ENCODE assay signal across 1 cellular context in genomic region chr5:56480305-56481146, GRCh38.
A peak's percentile ranks its signal among the peaks of the same experiment; 100 is the strongest.
TF ChIP-seq lines count a peak whose summit lies in the region.

No MANE protein-coding gene starts in this region.

TF ChIP-seq in HepG2, 621 proteins besides CTCF, POLR2A, EP300 and RAD21 (continued from another document and continues in another):
- TF ChIP-seq, protein P1, sequence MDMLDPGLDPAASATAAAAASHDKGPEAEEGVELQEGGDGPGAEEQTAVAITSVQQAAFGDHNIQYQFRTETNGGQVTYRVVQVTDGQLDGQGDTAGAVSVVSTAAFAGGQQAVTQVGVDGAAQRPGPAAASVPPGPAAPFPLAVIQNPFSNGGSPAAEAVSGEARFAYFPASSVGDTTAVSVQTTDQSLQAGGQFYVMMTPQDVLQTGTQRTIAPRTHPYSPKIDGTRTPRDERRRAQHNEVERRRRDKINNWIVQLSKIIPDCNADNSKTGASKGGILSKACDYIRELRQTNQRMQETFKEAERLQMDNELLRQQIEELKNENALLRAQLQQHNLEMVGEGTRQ (IDR thresholded peaks at IDR 0.05; ENCODE audit: low read depth, low read length) = no peak
- TF ChIP-seq, protein P1 (CRISPR knock-in tag; IDR thresholded peaks at IDR 0.05; ENCODE audit: borderline replicate concordance) = no peak
- TF ChIP-seq SUZ12 (IDR thresholded peaks at IDR 0.05; ENCODE audit: low read depth, low read length) = no peak
- 0 out of 2 replicates have a peak, but pooled peaks have one; percentile 47 for TF ChIP-seq ZFAT (CRISPR knock-in tag; conservative IDR thresholded peaks at IDR 0.05)
- peak in 1 of 2 experiments; percentile 67; a peak in 3 of 4 replicates for TF ChIP-seq HMGXB4 (CRISPR knock-in tag; IDR thresholded peaks at IDR 0.05; ENCODE audit: borderline replicate concordance in 1 of 2, low read depth in 1 of 2)
- TF ChIP-seq EEA1 (CRISPR knock-in tag; IDR thresholded peaks at IDR 0.05; ENCODE audit: borderline replicate concordance) = no peak
- TF ChIP-seq ZNF275 (CRISPR knock-in tag; IDR thresholded peaks at IDR 0.05; ENCODE audit: borderline replicate concordance) = no peak
- no peak for TF ChIP-seq IRF1 (CRISPR knock-in tag; IDR thresholded peaks at IDR 0.05; ENCODE audit: low read depth)
- no peak for TF ChIP-seq PHF20 (CRISPR knock-in tag; IDR thresholded peaks at IDR 0.05)
- no peak for TF ChIP-seq ZNF101 (CRISPR knock-in tag; IDR thresholded peaks at IDR 0.05; ENCODE audit: borderline replicate concordance, low read depth)
- no peak for TF ChIP-seq JUN (CRISPR knock-in tag; IDR thresholded peaks at IDR 0.05)
- TF ChIP-seq, protein P2, sequence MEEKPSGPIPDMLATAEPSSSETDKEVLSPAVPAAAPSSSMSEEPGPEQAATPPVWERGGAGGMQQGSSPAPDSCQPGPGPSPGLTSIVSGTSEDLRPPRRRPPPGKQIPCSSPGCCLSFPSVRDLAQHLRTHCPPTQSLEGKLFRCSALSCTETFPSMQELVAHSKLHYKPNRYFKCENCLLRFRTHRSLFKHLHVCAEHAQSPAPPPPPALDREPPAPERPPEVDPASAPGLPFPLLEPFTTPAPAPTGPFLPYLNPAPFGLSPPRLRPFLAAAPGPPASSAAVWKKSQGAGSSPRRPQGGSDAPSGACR (CRISPR knock-in tag; IDR thresholded peaks at IDR 0.05) = peak; percentile 12
- TF ChIP-seq, protein P3, sequence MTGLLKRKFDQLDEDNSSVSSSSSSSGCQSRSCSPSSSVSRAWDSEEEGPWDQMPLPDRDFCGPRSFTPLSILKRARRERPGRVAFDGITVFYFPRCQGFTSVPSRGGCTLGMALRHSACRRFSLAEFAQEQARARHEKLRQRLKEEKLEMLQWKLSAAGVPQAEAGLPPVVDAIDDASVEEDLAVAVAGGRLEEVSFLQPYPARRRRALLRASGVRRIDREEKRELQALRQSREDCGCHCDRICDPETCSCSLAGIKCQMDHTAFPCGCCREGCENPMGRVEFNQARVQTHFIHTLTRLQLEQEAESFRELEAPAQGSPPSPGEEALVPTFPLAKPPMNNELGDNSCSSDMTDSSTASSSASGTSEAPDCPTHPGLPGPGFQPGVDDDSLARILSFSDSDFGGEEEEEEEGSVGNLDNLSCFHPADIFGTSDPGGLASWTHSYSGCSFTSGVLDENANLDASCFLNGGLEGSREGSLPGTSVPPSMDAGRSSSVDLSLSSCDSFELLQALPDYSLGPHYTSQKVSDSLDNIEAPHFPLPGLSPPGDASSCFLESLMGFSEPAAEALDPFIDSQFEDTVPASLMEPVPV (CRISPR knock-in tag; IDR thresholded peaks at IDR 0.05) = peak; percentile 26; the same call in 1 of the 2 replicates
- TF ChIP-seq RFXANK (CRISPR knock-in tag; IDR thresholded peaks at IDR 0.05) = peak; percentile 39; the same call in 1 of the 2 replicates
- 0 out of 2 replicates have a peak, but pooled peaks have one; percentile 59 for TF ChIP-seq THAP7 (CRISPR knock-in tag; IDR thresholded peaks at IDR 0.05)
- TF ChIP-seq, protein P4, sequence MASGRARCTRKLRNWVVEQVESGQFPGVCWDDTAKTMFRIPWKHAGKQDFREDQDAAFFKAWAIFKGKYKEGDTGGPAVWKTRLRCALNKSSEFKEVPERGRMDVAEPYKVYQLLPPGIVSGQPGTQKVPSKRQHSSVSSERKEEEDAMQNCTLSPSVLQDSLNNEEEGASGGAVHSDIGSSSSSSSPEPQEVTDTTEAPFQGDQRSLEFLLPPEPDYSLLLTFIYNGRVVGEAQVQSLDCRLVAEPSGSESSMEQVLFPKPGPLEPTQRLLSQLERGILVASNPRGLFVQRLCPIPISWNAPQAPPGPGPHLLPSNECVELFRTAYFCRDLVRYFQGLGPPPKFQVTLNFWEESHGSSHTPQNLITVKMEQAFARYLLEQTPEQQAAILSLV (CRISPR knock-in tag; IDR thresholded peaks at IDR 0.05; ENCODE audit: borderline replicate concordance) = peak; percentile 8; the same call in 1 of the 2 replicates
- no peak; the same call in 1 of the 2 replicates for TF ChIP-seq BRCA1 (CRISPR knock-in tag; IDR thresholded peaks at IDR 0.05)
- TF ChIP-seq, protein P5, sequence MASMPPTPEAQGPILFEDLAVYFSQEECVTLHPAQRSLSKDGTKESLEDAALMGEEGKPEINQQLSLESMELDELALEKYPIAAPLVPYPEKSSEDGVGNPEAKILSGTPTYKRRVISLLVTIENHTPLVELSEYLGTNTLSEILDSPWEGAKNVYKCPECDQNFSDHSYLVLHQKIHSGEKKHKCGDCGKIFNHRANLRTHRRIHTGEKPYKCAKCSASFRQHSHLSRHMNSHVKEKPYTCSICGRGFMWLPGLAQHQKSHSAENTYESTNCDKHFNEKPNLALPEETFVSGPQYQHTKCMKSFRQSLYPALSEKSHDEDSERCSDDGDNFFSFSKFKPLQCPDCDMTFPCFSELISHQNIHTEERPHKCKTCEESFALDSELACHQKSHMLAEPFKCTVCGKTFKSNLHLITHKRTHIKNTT (CRISPR knock-in tag; IDR thresholded peaks at IDR 0.05) = no peak
- TF ChIP-seq ZNF292 (CRISPR knock-in tag; IDR thresholded peaks at IDR 0.05; ENCODE audit: borderline replicate concordance, low read depth) = peak; percentile 34
- TF ChIP-seq TGIF2 (CRISPR knock-in tag; IDR thresholded peaks at IDR 0.05) = peak; percentile 47; the same call in 1 of the 2 replicates
- TF ChIP-seq ASH2L (IDR thresholded peaks at IDR 0.05; ENCODE audit: insufficient read length, low read depth, low read length) = peak; percentile 69
- peak; percentile 53; the same call in 1 of the 2 replicates for TF ChIP-seq SOX13 (IDR thresholded peaks at IDR 0.05)
- TF ChIP-seq SOX13 (CRISPR knock-in tag; conservative IDR thresholded peaks at IDR 0.05 in 1 of 2, IDR thresholded peaks at IDR 0.05 in 1 of 2) = peak in 1 of 2 experiments; percentile 89; a peak in 2 of 4 replicates
- TF ChIP-seq RERE (CRISPR knock-in tag; IDR thresholded peaks at IDR 0.05; ENCODE audit: low read depth) = peak; percentile 78
- 0 out of 2 replicates have a peak, but pooled peaks have one; percentile 14 for TF ChIP-seq SMC3 (IDR thresholded peaks at IDR 0.05; ENCODE audit: low read length)
- no peak for TF ChIP-seq ZNF704 (CRISPR knock-in tag; IDR thresholded peaks at IDR 0.05; ENCODE audit: borderline replicate concordance)
- TF ChIP-seq IKZF4 (CRISPR knock-in tag; IDR thresholded peaks at IDR 0.05; ENCODE audit: borderline replicate concordance, low read depth, not compliant biosample characterization) = no peak
- TF ChIP-seq, protein P6, sequence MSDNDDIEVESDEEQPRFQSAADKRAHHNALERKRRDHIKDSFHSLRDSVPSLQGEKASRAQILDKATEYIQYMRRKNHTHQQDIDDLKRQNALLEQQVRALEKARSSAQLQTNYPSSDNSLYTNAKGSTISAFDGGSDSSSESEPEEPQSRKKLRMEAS (IDR thresholded peaks at IDR 0.05) = peak; percentile 33
- TF ChIP-seq TARDBP (CRISPR knock-in tag; IDR thresholded peaks at IDR 0.05) = peak; percentile 41
- TF ChIP-seq SP5 (CRISPR knock-in tag; IDR thresholded peaks at IDR 0.05; ENCODE audit: borderline replicate concordance, low read depth) = peak; percentile 98
- TF ChIP-seq WIZ (CRISPR knock-in tag; IDR thresholded peaks at IDR 0.05) = no peak
